ENCODE assay signal across 17 cellular contexts in the genomic region with DNA sequence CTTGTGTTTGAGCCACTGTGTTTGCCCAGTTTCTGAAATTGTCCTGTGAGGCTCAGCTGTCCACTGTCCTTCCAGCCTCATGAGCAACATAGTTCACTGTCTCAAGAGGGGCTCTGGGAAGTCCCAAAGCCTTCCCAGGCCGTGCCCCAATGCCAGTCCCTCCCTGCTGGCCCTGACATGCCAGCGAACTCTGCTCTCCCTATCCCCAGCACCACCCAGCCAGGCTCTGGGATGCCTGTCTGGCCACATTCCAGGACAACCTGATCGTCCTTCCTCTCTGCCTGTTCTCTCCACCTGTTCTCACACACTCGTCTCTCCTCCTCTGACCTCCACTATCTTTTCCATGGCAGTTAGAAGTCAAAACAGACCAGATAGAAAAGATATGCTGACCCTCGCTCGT.
DNase-seq lines count a peak whose midpoint lies in the region; ATAC-seq, FAIRE-seq and TF ChIP-seq lines count a peak whose summit lies in the region.
"Had no signal": no experiment of that assay in that cellular context is flagged by ENCODE, and none has a peak within 500 bp of the region (broad histone marks: within the 10 kb centered on the region; RNA-seq: fewer than 3 reads in every experiment).

No MANE protein-coding gene starts in this region.

- no peak for ATAC-seq in T-helper 17 cell
- ATAC-seq in left lung, result peak; percentile 24
- ATAC-seq: CD8-positive, alpha-beta T cell had no signal

- H3K27ac ChIP-seq in left lung (no peak overlapping the region), parathyroid adenoma (peak overlapping the region; percentile 68), esophagus squamous epithelium (no peak overlapping the region)
- H3K27ac ChIP-seq: BLaER1 had no signal

- TF ChIP-seq CTCF in Caco-2 (IDR thresholded peaks at IDR 0.05; ENCODE audit: insufficient read depth in 1 of 2, low read depth in 1 of 2, low read length in 1 of 2, severe bottlenecking in 1 of 2, unreplicated experiment in 1 of 2), result no peak
- TF ChIP-seq CTCF in left lung (IDR thresholded peaks at IDR 0.05), result no peak
- no peak for TF ChIP-seq CTCF in parathyroid adenoma (IDR thresholded peaks at IDR 0.05)
- TF ChIP-seq CTCF in HFFc6 (IDR thresholded peaks at IDR 0.05), result no peak
- TF ChIP-seq CTCF in esophagus squamous epithelium (IDR thresholded peaks at IDR 0.05), result no peak

- peak overlapping the region; percentile 35 for H3K4me2 ChIP-seq in parathyroid adenoma (ENCODE audit: low read length)
- H3K4me2 ChIP-seq: BLaER1 had no signal

- peak overlapping the region; percentile 63 for H2AFZ ChIP-seq in parathyroid adenoma

- H3K4me1 ChIP-seq in Caco-2 (peaks cover 16% of the 10 kb centered on the region), left lung (no peaks in the 10 kb centered on the region), parathyroid adenoma (peaks cover 22% of the 10 kb centered on the region), esophagus squamous epithelium (peaks cover 0 to 11% (median 0%) of the 10 kb centered on the region in 3 donors)

- FAIRE-seq in H54 (lab: Jason Lieb, UNC), result no peak
- FAIRE-seq: GM12891 had no signal

- 73 to 74% methylated on average over 6 of the region's 6 CpGs for WGBS in esophagus squamous epithelium, 2 donors

- H3K4me3 ChIP-seq in Caco-2 (ENCODE audit: low read depth, low read length), result no peak overlapping the region
- no peak overlapping the region for H3K4me3 ChIP-seq in left lung
- no peak overlapping the region for H3K4me3 ChIP-seq in parathyroid adenoma (ENCODE audit: low read depth, low read length)
- no peak overlapping the region for H3K4me3 ChIP-seq in esophagus squamous epithelium
- H3K4me3 ChIP-seq: BLaER1 had no signal

- peak; percentile 57 to 65 for DNase-seq in Caco-2
- no peak for DNase-seq in T-helper 17 cell
- DNase-seq in left lung, result no peak
- no peak for DNase-seq in H54 (ENCODE audit: insufficient read length, low spot score)
- no peak for DNase-seq in HFFc6
- no peak for DNase-seq in HPDE6-E6E7 (ENCODE audit: extremely low spot score)
- DNase-seq in esophagus squamous epithelium (lab: John Stamatoyannopoulos, UW), result no peak
- DNase-seq: CD8-positive, alpha-beta T cell; DMS 273 treated with DMSO at 0.1 percent for 48 hours; GF-D8; GOT3; NCI-H1105 treated with DMSO at 0.1 percent for 48 hours; NCI-H1694 treated with DMSO at 0.1 percent for 48 hours; SIG-M5 had no signal

- CTCF ChIA-PET in Caco-2 (lab: Charles Lee), result no interaction called here

- H3K9me3 ChIP-seq in Caco-2 (no peaks in the 10 kb centered on the region), T-helper 17 cell (ENCODE audit: control insufficient read depth, low read length, poor library complexity, severe bottlenecking) (no peaks in the 10 kb centered on the region), left lung (no peaks in the 10 kb centered on the region), parathyroid adenoma (ENCODE audit: control insufficient read depth, low read length) (no peaks in the 10 kb centered on the region), esophagus squamous epithelium (no peaks in the 10 kb centered on the region)
- H3K9me3 ChIP-seq: BLaER1 had no signal

- intact Hi-C loops in Caco-2 (cut with micrococcal nuclease; ENCODE audit: unreplicated experiment), result loop anchor here (1.0 kb wide), 1 partner anchor 8 kb away; no protein-coding TSS in a partner anchor
- intact Hi-C loops in left lung (cut with DNase I), result no loop called here
- intact Hi-C loops in esophagus squamous epithelium (cut with DNase I), result no loop called here

- H3K27ac Mint-ChIP-seq in Caco-2 (ENCODE audit: unreplicated experiment) (peak overlapping the region; percentile 17), T-helper 17 cell (peak overlapping the region; percentile 67), HFFc6 (no peak overlapping the region)
- H3K27ac Mint-ChIP-seq: CD8-positive, alpha-beta T cell had no signal

- H3K27me3 ChIP-seq in Caco-2 (replicated peaks; ENCODE audit: control insufficient read depth, insufficient read depth, low read length), result no peaks in the 10 kb centered on the region
- H3K27me3 ChIP-seq in left lung, result no peaks in the 10 kb centered on the region
- no peaks in the 10 kb centered on the region for H3K27me3 ChIP-seq in parathyroid adenoma (ENCODE audit: control insufficient read depth, insufficient read depth, low read length)
- H3K27me3 ChIP-seq in esophagus squamous epithelium, result no peaks in the 10 kb centered on the region
- H3K27me3 ChIP-seq: BLaER1 had no signal

- no peaks in the 10 kb centered on the region for H3K27me3 Mint-ChIP-seq in Caco-2 (ENCODE audit: insufficient read depth, unreplicated experiment)
- H3K27me3 Mint-ChIP-seq in T-helper 17 cell, result no peaks in the 10 kb centered on the region
- peaks cover 12% of the 10 kb centered on the region for H3K27me3 Mint-ChIP-seq in HFFc6 (ENCODE audit: insufficient read depth)

- BruUV-seq in Caco-2 (replicated peaks; lab: Mats Ljungman, UMichigan), result no TSS peak

- H3K9me3 Mint-ChIP-seq in Caco-2 (ENCODE audit: unreplicated experiment) (peaks cover 2% of the 10 kb centered on the region), HFFc6 (peaks cover under 1% of the 10 kb centered on the region)
- H3K9me3 Mint-ChIP-seq: CD8-positive, alpha-beta T cell had no signal

- H3K4me3 Mint-ChIP-seq in Caco-2 (ENCODE audit: unreplicated experiment) (peak overlapping the region; percentile 0), T-helper 17 cell (no peak overlapping the region), HFFc6 (no peak overlapping the region)
- H3K4me3 Mint-ChIP-seq: CD8-positive, alpha-beta T cell had no signal

- no peak overlapping the region for H3K9ac ChIP-seq in parathyroid adenoma
- H3K9ac ChIP-seq: BLaER1 had no signal

- no peaks in the 10 kb centered on the region for H3K79me2 ChIP-seq in parathyroid adenoma

- POLR2A ChIA-PET in Caco-2 (lab: Charles Lee), result no interaction called here

- TF ChIP-seq POLR2A in H54 (IDR thresholded peaks at IDR 0.05; ENCODE audit: low read depth, low read length), result no peak
- TF ChIP-seq POLR2A in esophagus squamous epithelium (IDR thresholded peaks at IDR 0.05), result no peak

- H3K36me3 ChIP-seq in Caco-2 (ENCODE audit: control insufficient read depth, insufficient read depth, low read length) (no peaks in the 10 kb centered on the region), left lung (no peaks in the 10 kb centered on the region), parathyroid adenoma (ENCODE audit: control insufficient read depth, insufficient read depth, low read length) (no peaks in the 10 kb centered on the region), esophagus squamous epithelium (no peaks in the 10 kb centered on the region)
- H3K36me3 ChIP-seq: BLaER1 had no signal

- no peaks in the 10 kb centered on the region for H3K36me3 Mint-ChIP-seq in Caco-2 (ENCODE audit: insufficient read depth, unreplicated experiment)
- peaks cover 3% of the 10 kb centered on the region for H3K36me3 Mint-ChIP-seq in T-helper 17 cell (ENCODE audit: low read depth)
- peaks cover under 1% of the 10 kb centered on the region; the same call in 1 of the 2 replicates for H3K36me3 Mint-ChIP-seq in HFFc6 (ENCODE audit: low read depth)
- H3K36me3 Mint-ChIP-seq: CD8-positive, alpha-beta T cell had no signal

- peaks cover 24% of the 10 kb centered on the region for H3K4me1 Mint-ChIP-seq in Caco-2 (ENCODE audit: low read depth, unreplicated experiment)
- peaks cover 24% of the 10 kb centered on the region for H3K4me1 Mint-ChIP-seq in T-helper 17 cell
- no peaks in the 10 kb centered on the region for H3K4me1 Mint-ChIP-seq in HFFc6 (ENCODE audit: low read depth)

Comparison
In these comparisons a context has a peak if more than half of its experiments do, and no peak if none do; other contexts are left out.
1. DNase-seq: peak in Caco-2 (2 of 2); none in T-helper 17 cell (0 of 3), left lung (0 of 2), H54 (single experiment), HFFc6 (single experiment), HPDE6-E6E7 (single experiment) and esophagus squamous epithelium (single experiment).